9 cellular contexts compared by ENCODE assay signal in genomic region chr3:43770426-43771103, GRCh38.
DNase-seq lines count a peak whose midpoint lies in the region; ATAC-seq and TF ChIP-seq lines count a peak whose summit lies in the region.
"Had no signal": no experiment of that assay in that cellular context is flagged by ENCODE, and none has a peak within 500 bp of the region (broad histone marks: within the 10 kb centered on the region; RNA-seq: fewer than 3 reads in every experiment).

No MANE protein-coding gene starts in this region.

- DNase-seq in GDM1 (lab: John Stamatoyannopoulos, UW): peak; percentile 16
- DNase-seq in T-helper 9 cell: peak; percentile 21
- peak; percentile 31 to 55 (median 48) for DNase-seq in effector memory CD4-positive, alpha-beta T cell
- no peak for DNase-seq in osteoblast (ENCODE audit: insufficient read length, low spot score, missing footprints)
- DNase-seq in RPMI8226: no peak
- DNase-seq in NCI-H2107 (lab: John Stamatoyannopoulos, UW): no peak
- DNase-seq in NCI-H526 (lab: John Stamatoyannopoulos, UW): no peak

- no peak overlapping the region for H3K4me2 ChIP-seq in osteoblast (ENCODE audit: insufficient read depth, low read length)

- ATAC-seq in GM19351 (IDR thresholded peaks at IDR 0.05; ENCODE audit: unreplicated experiment): no peak

- no peaks in the 10 kb centered on the region for H3K36me3 ChIP-seq in effector memory CD4-positive, alpha-beta T cell (ENCODE audit: control insufficient read depth, insufficient read depth, low read length)
- no peaks in the 10 kb centered on the region for H3K36me3 ChIP-seq in osteoblast (ENCODE audit: insufficient read depth, low read length)
- H3K36me3 ChIP-seq: cardiac muscle cell had no signal

- no peaks in the 10 kb centered on the region for H3K27me3 ChIP-seq in effector memory CD4-positive, alpha-beta T cell (replicated peaks; ENCODE audit: control insufficient read depth, insufficient read depth, low read length, poor library complexity, severe bottlenecking)
- no peaks in the 10 kb centered on the region for H3K27me3 ChIP-seq in osteoblast (ENCODE audit: insufficient read depth, low read length)
- H3K27me3 ChIP-seq: cardiac muscle cell had no signal

- no peaks in the 10 kb centered on the region for H3K9me3 ChIP-seq in effector memory CD4-positive, alpha-beta T cell (ENCODE audit: control insufficient read depth, low read length)
- H3K9me3 ChIP-seq in osteoblast (ENCODE audit: low read depth, low read length): no peaks in the 10 kb centered on the region

- peak overlapping the region; percentile 33 for H2AFZ ChIP-seq in osteoblast (ENCODE audit: low read length)

- no peak for TF ChIP-seq CTCF in osteoblast (IDR thresholded peaks at IDR 0.05; ENCODE audit: extremely low read depth, low read depth, low read length)

- H3K79me2 ChIP-seq in osteoblast (ENCODE audit: insufficient read depth, low read length): no peaks in the 10 kb centered on the region

- no peak overlapping the region for H3K4me3 ChIP-seq in effector memory CD4-positive, alpha-beta T cell (ENCODE audit: insufficient read depth, low read depth, low read length, poor library complexity, severe bottlenecking)
- no peak overlapping the region for H3K4me3 ChIP-seq in osteoblast (ENCODE audit: insufficient read depth, low read length)
- H3K4me3 ChIP-seq: cardiac muscle cell had no signal

- H3K27ac ChIP-seq in effector memory CD4-positive, alpha-beta T cell (ENCODE audit: insufficient read depth, low read length, poor library complexity, severe bottlenecking): no peak overlapping the region
- H3K27ac ChIP-seq in osteoblast (ENCODE audit: low read depth, low read length): no peak overlapping the region
- H3K27ac ChIP-seq: cardiac muscle cell had no signal

- peaks cover 16% of the 10 kb centered on the region for H3K4me1 ChIP-seq in effector memory CD4-positive, alpha-beta T cell (ENCODE audit: control insufficient read depth, insufficient read depth, low read length, poor library complexity, severe bottlenecking)
- peaks cover 38% of the 10 kb centered on the region for H3K4me1 ChIP-seq in osteoblast (ENCODE audit: insufficient read depth, low read length)

- no peaks in the 10 kb centered on the region for H4K20me1 ChIP-seq in osteoblast (ENCODE audit: insufficient read depth, low read length)

Comparison
In these comparisons a context has a peak if more than half of its experiments do, and no peak if none do; other contexts are left out.
1. DNase-seq: peak in GDM1 (single experiment), T-helper 9 cell (single experiment) and effector memory CD4-positive, alpha-beta T cell (3 of 3); none in osteoblast (single experiment), RPMI8226 (single experiment), NCI-H2107 (single experiment) and NCI-H526 (0 of 2).